ENCODE assay signal across 22 cellular contexts in genomic region chr14:101470266-101470665, GRCh38.
DNase-seq lines count a peak whose midpoint lies in the region; ATAC-seq and TF ChIP-seq lines count a peak whose summit lies in the region.
"Had no signal": no experiment of that assay in that cellular context is flagged by ENCODE, and none has a peak within 500 bp of the region (broad histone marks: within the 10 kb centered on the region; RNA-seq: fewer than 3 reads in every experiment).

No MANE protein-coding gene starts in this region.

- H3K4me3 ChIP-seq in endodermal cell (ENCODE audit: low read length) (no peak overlapping the region), vagina (no peak overlapping the region)
- H3K4me3 ChIP-seq: PC-9, SJSA1 had no signal

- no peak overlapping the region for H3K27ac Mint-ChIP-seq in endodermal cell
- no peak overlapping the region for H3K27ac Mint-ChIP-seq in nephron progenitor cell
- H3K27ac Mint-ChIP-seq: CD8-positive, alpha-beta T cell had no signal

- peak overlapping the region; percentile 72 for H3K27ac ChIP-seq in endodermal cell (ENCODE audit: low read depth, low read length)
- H3K27ac ChIP-seq in vagina: no peak overlapping the region
- H3K27ac ChIP-seq: PC-9, SJSA1 had no signal

- H3K9me3 Mint-ChIP-seq in endodermal cell (no peaks in the 10 kb centered on the region), nephron progenitor cell (no peaks in the 10 kb centered on the region)
- H3K9me3 Mint-ChIP-seq: CD8-positive, alpha-beta T cell had no signal

- H3K36me3 Mint-ChIP-seq in endodermal cell (ENCODE audit: low read depth): no peaks in the 10 kb centered on the region
- no peaks in the 10 kb centered on the region for H3K36me3 Mint-ChIP-seq in nephron progenitor cell (ENCODE audit: low read depth)
- H3K36me3 Mint-ChIP-seq: CD8-positive, alpha-beta T cell had no signal

- TF ChIP-seq CTCF in endodermal cell (conservative IDR thresholded peaks at IDR 0.05) (no peak), vagina (IDR thresholded peaks at IDR 0.05) (no peak), nephron progenitor cell (IDR thresholded peaks at IDR 0.05) (no peak)

- H3K9me3 ChIP-seq in endodermal cell (ENCODE audit: control insufficient read depth, low read length) (no peaks in the 10 kb centered on the region), vagina (no peaks in the 10 kb centered on the region)
- H3K9me3 ChIP-seq: Caco-2, SJSA1 had no signal

- H3K36me3 ChIP-seq in endodermal cell (ENCODE audit: control insufficient read depth, insufficient read depth, low read length) (no peaks in the 10 kb centered on the region), vagina (no peaks in the 10 kb centered on the region)
- H3K36me3 ChIP-seq: SJSA1 had no signal

- WGBS in endodermal cell (ENCODE audit: insufficient coverage in 1 of 2, insufficient read length in 1 of 2), 2 experiments: 89 to 90% methylated on average over 8 to 12 of the region's 12 CpGs

- intact Hi-C loops in cardiac septum (cut with DNase I) (no loop called here), left cardiac atrium (cut with DNase I) (no loop called here), sciatic nerve (cut with DNase I) (no loop called here), vagina (cut with DNase I) (no loop called here)

- H3K27me3 Mint-ChIP-seq in endodermal cell (ENCODE audit: insufficient read depth) (peaks cover 4% of the 10 kb centered on the region), nephron progenitor cell (ENCODE audit: low read depth, poor library complexity) (peaks cover 10% of the 10 kb centered on the region)

- no peak overlapping the region for H3K4me3 Mint-ChIP-seq in endodermal cell
- no peak overlapping the region for H3K4me3 Mint-ChIP-seq in nephron progenitor cell
- H3K4me3 Mint-ChIP-seq: CD8-positive, alpha-beta T cell had no signal

- ATAC-seq in left cardiac atrium (no peak), sciatic nerve (no peak)
- ATAC-seq: CD8-positive, alpha-beta T cell had no signal

- no peak for TF ChIP-seq POLR2A in vagina (IDR thresholded peaks at IDR 0.05)

- H3K4me1 ChIP-seq in endodermal cell (ENCODE audit: control insufficient read depth, insufficient read depth, low read length) (no peaks in the 10 kb centered on the region), vagina (peaks cover 19% of the 10 kb centered on the region)
- H3K4me1 ChIP-seq: Caco-2, SJSA1 had no signal

- no peak overlapping the region for H3K9ac ChIP-seq in endodermal cell (ENCODE audit: extremely low read depth, low read length, poor library complexity, severe bottlenecking)

- H3K4me1 Mint-ChIP-seq in endodermal cell: no peaks in the 10 kb centered on the region
- H3K4me1 Mint-ChIP-seq in nephron progenitor cell: peaks cover 55% of the 10 kb centered on the region

- DNase-seq in cardiac septum (ENCODE audit: low spot score) (peak; percentile 70), left cardiac atrium (no peak), endodermal cell (no peak), sciatic nerve (ENCODE audit: low spot score) (peak; percentile 56), vagina (ENCODE audit: extremely low spot score in 2 of 2) (peak; percentile 76 to 92), nephron progenitor cell (no peak)
- DNase-seq in stimulated activated CD4-positive, alpha-beta T cell treated with anti-CD3 and anti-CD28 coated beads, Interleukin-4, amount 100 ng/mL, for 1 hour: no peak
- DNase-seq: C1 segment of cervical spinal cord; Caco-2; GOT3; HCEC 1CT; KG1; MM.1S; NCI-H2029; NCI-H446; NCI-H526; NCI-H82; NK-92 treated with Interleukin-12 subunit alpha and Interleukin-12 subunit beta, amount 100 ng/mL, for 24 hours; PC-9; Right ventricle myocardium superior had no signal

- H3K27me3 ChIP-seq in endodermal cell (ENCODE audit: control insufficient read depth, insufficient read depth, low read length, poor library complexity, severe bottlenecking): no peaks in the 10 kb centered on the region
- no peaks in the 10 kb centered on the region for H3K27me3 ChIP-seq in vagina
- H3K27me3 ChIP-seq: SJSA1 had no signal

Comparison
In these comparisons a context has a peak if more than half of its experiments do, and no peak if none do; other contexts are left out.
1. DNase-seq: peak in cardiac septum (single experiment), sciatic nerve (single experiment) and vagina (2 of 2); none in left cardiac atrium (single experiment), endodermal cell (single experiment), nephron progenitor cell (single experiment) and stimulated activated CD4-positive, alpha-beta T cell treated with anti-CD3 and anti-CD28 coated beads, Interleukin-4, amount 100 ng/mL, for 1 hour (single experiment).